Comparison of ENCODE assay signal across 1 cellular context in genomic region chr10:97511711-97512445, GRCh38.
TF ChIP-seq lines count a peak whose summit lies in the region.

No MANE protein-coding gene starts in this region.

TF ChIP-seq in WTC11, 78 proteins besides CTCF, POLR2A, EP300 and RAD21 (continued from another document):
- no peak for TF ChIP-seq STAT6 (CRISPR knock-in tag; conservative IDR thresholded peaks at IDR 0.05; ENCODE audit: low read depth)
- no peak for TF ChIP-seq ZNF425 (CRISPR knock-in tag; conservative IDR thresholded peaks at IDR 0.05)
- TF ChIP-seq E2F1 (CRISPR knock-in tag; IDR thresholded peaks at IDR 0.05): no peak
- no peak for TF ChIP-seq E2F4 (CRISPR knock-in tag; IDR thresholded peaks at IDR 0.05; ENCODE audit: borderline replicate concordance, low read depth)
- no peak for TF ChIP-seq HMGXB4 (CRISPR knock-in tag; IDR thresholded peaks at IDR 0.05)
- TF ChIP-seq ATF6 (CRISPR knock-in tag; IDR thresholded peaks at IDR 0.05): no peak
- no peak for TF ChIP-seq FOXJ3 (CRISPR knock-in tag; IDR thresholded peaks at IDR 0.05; ENCODE audit: borderline replicate concordance)
- no peak for TF ChIP-seq FOXP4 (CRISPR knock-in tag; IDR thresholded peaks at IDR 0.05)
- TF ChIP-seq ZNF423 (CRISPR knock-in tag; IDR thresholded peaks at IDR 0.05): no peak
- TF ChIP-seq USF2 (CRISPR knock-in tag; IDR thresholded peaks at IDR 0.05): no peak
- no peak for TF ChIP-seq TEAD1 (CRISPR knock-in tag; IDR thresholded peaks at IDR 0.05)
- no peak for TF ChIP-seq ARID4B (CRISPR knock-in tag; IDR thresholded peaks at IDR 0.05; ENCODE audit: borderline replicate concordance)
- no peak for TF ChIP-seq SMAD4 (CRISPR knock-in tag; IDR thresholded peaks at IDR 0.05)
- no peak for TF ChIP-seq ZNF121 (CRISPR knock-in tag; IDR thresholded peaks at IDR 0.05)
- no peak for TF ChIP-seq FOXP1 (CRISPR knock-in tag; IDR thresholded peaks at IDR 0.05; ENCODE audit: borderline replicate concordance)
- TF ChIP-seq NR1H2 (CRISPR knock-in tag; IDR thresholded peaks at IDR 0.05): no peak
